In the genomic region with DNA sequence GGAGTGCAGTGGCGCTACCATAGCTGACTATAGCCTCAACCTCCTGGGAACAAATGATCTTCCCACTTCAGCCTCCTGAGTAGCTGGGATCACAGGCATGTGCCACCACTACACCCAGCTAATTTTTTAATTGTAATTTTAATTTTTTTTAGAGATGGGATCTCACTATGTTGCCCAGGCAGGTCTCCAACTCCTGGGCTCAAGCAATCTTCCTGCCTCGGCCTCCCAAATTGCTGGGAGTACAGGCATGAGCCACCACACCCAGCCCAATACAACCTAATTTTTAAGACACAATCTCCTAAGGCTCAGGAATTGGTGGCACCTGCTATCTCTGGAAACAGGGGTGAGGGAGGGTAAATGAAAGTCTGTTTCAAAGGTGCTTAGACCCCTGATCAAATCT, we compare ENCODE assay signal across 11 cellular contexts. TPM values are rescaled to one million over a fixed set of nuclear protein-coding genes. Genes with fewer than 3 reads are reported as not detected.
DNase-seq lines count a peak whose midpoint lies in the region; ATAC-seq lines count a peak whose summit lies in the region.
"Had no signal": no experiment of that assay in that cellular context is flagged by ENCODE, and none has a peak within 500 bp of the region (broad histone marks: within the 10 kb centered on the region; RNA-seq: fewer than 3 reads in every experiment).

No MANE protein-coding gene starts in this region.

- peaks cover 91% of the 10 kb centered on the region for H3K79me2 ChIP-seq in Karpas-422 (ENCODE audit: low read length)

- peaks cover 44% of the 10 kb centered on the region for H3K4me1 ChIP-seq in SJSA1 (replicated peaks)
- H3K4me1 ChIP-seq in Karpas-422 (ENCODE audit: low read length), result peaks cover 56% of the 10 kb centered on the region

- H3K36me3 ChIP-seq in SJSA1, result peaks cover 91% of the 10 kb centered on the region
- H3K36me3 ChIP-seq in Karpas-422 (ENCODE audit: insufficient read depth, low read length), result peaks cover 35% of the 10 kb centered on the region; the same call in 1 of the 2 replicates

- ATAC-seq in stimulated activated memory B cell treated with anti-CD40 and anti-IgM and Interleukin-4, amounts not matched to agents 10 μg/mL and 1 μg/mL and 100 μg/mL, for 72 hours, result no peak
- ATAC-seq in HG03378 (IDR thresholded peaks at IDR 0.05; ENCODE audit: unreplicated experiment), result no peak

- H3K9ac ChIP-seq in Karpas-422 (ENCODE audit: low read length), result no peak overlapping the region
- H3K9ac ChIP-seq: SK-N-SH had no signal

- peaks cover 83% of the 10 kb centered on the region for H3K4me1 Mint-ChIP-seq in activated naive CD4-positive, alpha-beta T cell treated with anti-CD3 and anti-CD28 coated beads, Interleukin-2, amount 10 ng/mL, durations not matched to agents 7 days and 5 days
- peaks cover 59% of the 10 kb centered on the region for H3K4me1 Mint-ChIP-seq in dendritic cell treated with granulocyte-macrophage colony-stimulating factor and Interleukin-4, amounts not matched to agents 40 ng/mL and 50 ng/mL, for 4 days (ENCODE audit: low read depth)
- peaks cover 84% of the 10 kb centered on the region for H3K4me1 Mint-ChIP-seq in stimulated activated memory B cell treated with anti-CD40 and anti-IgM and Interleukin-4, amounts not matched to agents 10 μg/mL and 1 μg/mL and 100 μg/mL, for 72 hours

- DNase-seq in activated naive CD4-positive, alpha-beta T cell treated with anti-CD3 and anti-CD28 coated beads, Interleukin-2, amount 10 ng/mL, durations not matched to agents 7 days and 5 days, result no peak
- DNase-seq in activated naive CD4-positive, alpha-beta T cell (lab: John Stamatoyannopoulos, UW), result no peak
- DNase-seq in SJSA1 (ENCODE audit: low read depth in 1 of 2, low spot score in 2 of 2), result no peak
- no peak for DNase-seq in Karpas-422
- no peak for DNase-seq in putamen (ENCODE audit: low spot score)
- DNase-seq: NCI-H1092 treated with DMSO at 0.1 percent for 48 hours, SK-N-SH, transverse colon had no signal

- peak overlapping the region; percentile 64 for H3K27ac Mint-ChIP-seq in activated naive CD4-positive, alpha-beta T cell treated with anti-CD3 and anti-CD28 coated beads, Interleukin-2, amount 10 ng/mL, durations not matched to agents 7 days and 5 days
- H3K27ac Mint-ChIP-seq in dendritic cell treated with granulocyte-macrophage colony-stimulating factor and Interleukin-4, amounts not matched to agents 40 ng/mL and 50 ng/mL, for 4 days, result peak overlapping the region; percentile 3
- peak overlapping the region; percentile 90 for H3K27ac Mint-ChIP-seq in stimulated activated memory B cell treated with anti-CD40 and anti-IgM and Interleukin-4, amounts not matched to agents 10 μg/mL and 1 μg/mL and 100 μg/mL, for 72 hours

- peaks cover 2% of the 10 kb centered on the region for H3K9me3 Mint-ChIP-seq in activated naive CD4-positive, alpha-beta T cell treated with anti-CD3 and anti-CD28 coated beads, Interleukin-2, amount 10 ng/mL, durations not matched to agents 7 days and 5 days
- no peaks in the 10 kb centered on the region for H3K9me3 Mint-ChIP-seq in dendritic cell treated with granulocyte-macrophage colony-stimulating factor and Interleukin-4, amounts not matched to agents 40 ng/mL and 50 ng/mL, for 4 days
- no peaks in the 10 kb centered on the region for H3K9me3 Mint-ChIP-seq in stimulated activated memory B cell treated with anti-CD40 and anti-IgM and Interleukin-4, amounts not matched to agents 10 μg/mL and 1 μg/mL and 100 μg/mL, for 72 hours

- no peak overlapping the region for H3K4me3 ChIP-seq in SJSA1
- no peak overlapping the region for H3K4me3 ChIP-seq in Karpas-422 (ENCODE audit: low read length)
- H3K4me3 ChIP-seq: transverse colon had no signal

- H3K27me3 Mint-ChIP-seq in activated naive CD4-positive, alpha-beta T cell treated with anti-CD3 and anti-CD28 coated beads, Interleukin-2, amount 10 ng/mL, durations not matched to agents 7 days and 5 days, result no peaks in the 10 kb centered on the region
- H3K27me3 Mint-ChIP-seq in dendritic cell treated with granulocyte-macrophage colony-stimulating factor and Interleukin-4, amounts not matched to agents 40 ng/mL and 50 ng/mL, for 4 days, result no peaks in the 10 kb centered on the region
- H3K27me3 Mint-ChIP-seq in stimulated activated memory B cell treated with anti-CD40 and anti-IgM and Interleukin-4, amounts not matched to agents 10 μg/mL and 1 μg/mL and 100 μg/mL, for 72 hours, result no peaks in the 10 kb centered on the region

- CTCF ChIA-PET in activated naive CD4-positive, alpha-beta T cell treated with anti-CD3 and anti-CD28 coated beads, Interleukin-2, amount 10 ng/mL, durations not matched to agents 7 days and 5 days (lab: Charles Lee), result interaction anchor here (1.3 kb wide), 1 partner anchor 15 kb away, joined by 3 read pairs; no protein-coding TSS in a partner anchor

- H3K9me2 ChIP-seq in Karpas-422 (replicated peaks; ENCODE audit: insufficient read depth, low read length), result no peaks in the 10 kb centered on the region
- H3K9me2 ChIP-seq: SK-N-SH had no signal

- peak overlapping the region; percentile 93 for H3K27ac ChIP-seq in SJSA1
- H3K27ac ChIP-seq in Karpas-422 (ENCODE audit: low read length), result no peak overlapping the region
- H3K27ac ChIP-seq: transverse colon had no signal

- no peak overlapping the region for H2AFZ ChIP-seq in Karpas-422 (ENCODE audit: low read length)

- no peak overlapping the region for H3K4me2 ChIP-seq in Karpas-422 (ENCODE audit: low read depth, low read length, poor library complexity, severe bottlenecking)
- H3K4me2 ChIP-seq: SK-N-SH had no signal

- peaks cover 12% of the 10 kb centered on the region; the same call in 1 of the 2 replicates for H4K20me1 ChIP-seq in Karpas-422 (ENCODE audit: insufficient read depth, low read depth, low read length)

- H3K27me3 ChIP-seq in SJSA1 (replicated peaks), result no peaks in the 10 kb centered on the region
- no peaks in the 10 kb centered on the region for H3K27me3 ChIP-seq in Karpas-422 (ENCODE audit: low read length)
- H3K27me3 ChIP-seq: transverse colon had no signal

- H3K36me3 Mint-ChIP-seq in activated naive CD4-positive, alpha-beta T cell treated with anti-CD3 and anti-CD28 coated beads, Interleukin-2, amount 10 ng/mL, durations not matched to agents 7 days and 5 days, result peaks cover 86% of the 10 kb centered on the region
- peaks cover 93% of the 10 kb centered on the region for H3K36me3 Mint-ChIP-seq in dendritic cell treated with granulocyte-macrophage colony-stimulating factor and Interleukin-4, amounts not matched to agents 40 ng/mL and 50 ng/mL, for 4 days (ENCODE audit: low read depth)
- peaks cover 72% of the 10 kb centered on the region for H3K36me3 Mint-ChIP-seq in stimulated activated memory B cell treated with anti-CD40 and anti-IgM and Interleukin-4, amounts not matched to agents 10 μg/mL and 1 μg/mL and 100 μg/mL, for 72 hours

- intact Hi-C loops in dendritic cell treated with granulocyte-macrophage colony-stimulating factor and Interleukin-4, amounts not matched to agents 40 ng/mL and 50 ng/mL, for 4 days (cut with micrococcal nuclease), result no loop called here

- peak overlapping the region; percentile 74 for H3K4me3 Mint-ChIP-seq in activated naive CD4-positive, alpha-beta T cell treated with anti-CD3 and anti-CD28 coated beads, Interleukin-2, amount 10 ng/mL, durations not matched to agents 7 days and 5 days
- no peak overlapping the region for H3K4me3 Mint-ChIP-seq in dendritic cell treated with granulocyte-macrophage colony-stimulating factor and Interleukin-4, amounts not matched to agents 40 ng/mL and 50 ng/mL, for 4 days
- peak overlapping the region; percentile 89 for H3K4me3 Mint-ChIP-seq in stimulated activated memory B cell treated with anti-CD40 and anti-IgM and Interleukin-4, amounts not matched to agents 10 μg/mL and 1 μg/mL and 100 μg/mL, for 72 hours

- H3K9me3 ChIP-seq in SJSA1 (replicated peaks), result no peaks in the 10 kb centered on the region
- no peaks in the 10 kb centered on the region for H3K9me3 ChIP-seq in Karpas-422 (ENCODE audit: low read length)
- H3K9me3 ChIP-seq: SK-N-SH, transverse colon had no signal

RNA-seq across cellular contexts. Expression of gene ZBTB24, which starts 5.8 kb away (rescaled TPM):
- total RNA-seq in SJSA1 (2014; rRNA removed; shearing (Covaris generic)), result 11.2 and 16.7 TPM in 2 replicates
- total RNA-seq in Karpas-422 (2014; rRNA removed; shearing (Covaris generic); ENCODE audit: low replicate concordance), result 10.4 and 18.5 TPM in 2 replicates

RNA-seq across cellular contexts. Expression of gene MICAL1, which starts 21.6 kb away (rescaled TPM):
- 45.7 and 51.9 TPM in 2 replicates for total RNA-seq in SJSA1 (2014; rRNA removed; shearing (Covaris generic))
- 59.4 and 71.6 TPM in 2 replicates for total RNA-seq in Karpas-422 (2014; rRNA removed; shearing (Covaris generic); ENCODE audit: low replicate concordance)

RNA-seq across cellular contexts. Expression of gene SMPD2, which starts 36.7 kb away (rescaled TPM):
- total RNA-seq in SJSA1 (2014; rRNA removed; shearing (Covaris generic)), result 6.0 and 9.9 TPM in 2 replicates
- total RNA-seq in Karpas-422 (2014; rRNA removed; shearing (Covaris generic); ENCODE audit: low replicate concordance), result 14.1 and 19.4 TPM in 2 replicates

RNA-seq across cellular contexts. Expression of gene PPIL6, which starts 36.8 kb away (rescaled TPM):
- 0.29 TPM in 1 of 2 replicates, not detected in the other for total RNA-seq in SJSA1 (2014; rRNA removed; shearing (Covaris generic))
- 0.54 TPM in 1 of 2 replicates, not detected in the other for total RNA-seq in Karpas-422 (2014; rRNA removed; shearing (Covaris generic); ENCODE audit: low replicate concordance)

Comparison
In these comparisons a context has a peak if more than half of its experiments do, and no peak if none do; other contexts are left out.
1. H3K27ac Mint-ChIP-seq: peak in every context shown above with its lines; median percentile 90 in stimulated activated memory B cell treated with anti-CD40 and anti-IgM and Interleukin-4, amounts not matched to agents 10 μg/mL and 1 μg/mL and 100 μg/mL, for 72 hours; 64 in activated naive CD4-positive, alpha-beta T cell treated with anti-CD3 and anti-CD28 coated beads, Interleukin-2, amount 10 ng/mL, durations not matched to agents 7 days and 5 days; 3 in dendritic cell treated with granulocyte-macrophage colony-stimulating factor and Interleukin-4, amounts not matched to agents 40 ng/mL and 50 ng/mL, for 4 days.